In genomic region chr5:157671592-157672330, GRCh38 we compare ENCODE assay signal across 8 cellular contexts. TPM values are rescaled to one million over a fixed set of nuclear protein-coding genes. Genes with fewer than 3 reads are reported as not detected.
DNase-seq lines count a peak whose midpoint lies in the region; FAIRE-seq and TF ChIP-seq lines count a peak whose summit lies in the region.

No MANE protein-coding gene starts in this region.

- POLR2A ChIA-PET in BJ (lab: Charles Lee) = no interaction called here

- CTCF ChIA-PET in BJ (lab: Yijun Ruan, JAX) = interaction anchor here (3.8 kb wide), 1 partner anchor 46 kb away, joined by 26 read pairs; no protein-coding TSS in a partner anchor

- H2AFZ ChIP-seq in MM.1S (ENCODE audit: low read length) = peak overlapping the region; percentile 75
- no peak overlapping the region for H2AFZ ChIP-seq in neuron (ENCODE audit: low read depth, low read length)

- peak overlapping the region; percentile 70 for H3K4me3 ChIP-seq in BJ (ENCODE audit: low read depth, low read length)
- peak overlapping the region; percentile 70 for H3K4me3 ChIP-seq in MM.1S (ENCODE audit: low read length)
- H3K4me3 ChIP-seq in epithelial cell of esophagus (ENCODE audit: low read length) = peak overlapping the region; percentile 51
- peak overlapping the region; percentile 14 for H3K4me3 ChIP-seq in neuron (ENCODE audit: low read length)

- no peaks in the 10 kb centered on the region for H3K9me3 ChIP-seq in MM.1S (replicated peaks; ENCODE audit: insufficient read depth, low read length)
- H3K9me3 ChIP-seq in neuron (ENCODE audit: low read length) = peaks cover 2% of the 10 kb centered on the region

- H3K27me3 ChIP-seq in BJ (ENCODE audit: control insufficient read depth, insufficient read depth, low read length) (no peaks in the 10 kb centered on the region; the same call in none of the 2 replicates), MM.1S (replicated peaks; ENCODE audit: insufficient read depth, low read length) (peaks cover 11% of the 10 kb centered on the region; the same call in 1 of the 2 replicates), neuron (ENCODE audit: insufficient read depth, low read length) (no peaks in the 10 kb centered on the region)

- DNase-seq in BJ (ENCODE audit: low read depth) (no peak), MM.1S (no peak), epithelial cell of esophagus (ENCODE audit: low read depth) (no peak), activated gamma-delta T cell (lab: John Stamatoyannopoulos, UW) (no peak), NCI-H146 (lab: John Stamatoyannopoulos, UW) (no peak), NCI-H774 (lab: John Stamatoyannopoulos, UW) (no peak), D721Med (ENCODE audit: insufficient read length, low spot score) (no peak)

- no peak for TF ChIP-seq CTCF in BJ (IDR thresholded peaks at IDR 0.05; ENCODE audit: insufficient read depth, low read depth, low read length)
- no peak for TF ChIP-seq CTCF in MM.1S (IDR thresholded peaks at IDR 0.05; ENCODE audit: low read length)
- TF ChIP-seq CTCF in epithelial cell of esophagus (IDR thresholded peaks at IDR 0.05; ENCODE audit: insufficient read depth, low read depth, low read length, missing control alignments) = no peak
- no peak for TF ChIP-seq CTCF in D721Med (IDR thresholded peaks at IDR 0.05; ENCODE audit: insufficient read depth, missing control alignments)

- no peak for FAIRE-seq in D721Med (lab: Jason Lieb, UNC)

- H4K20me1 ChIP-seq in MM.1S (ENCODE audit: insufficient read depth, low read length) = no peaks in the 10 kb centered on the region

- no peaks in the 10 kb centered on the region for H3K79me2 ChIP-seq in MM.1S (ENCODE audit: low read length)

- H3K36me3 ChIP-seq in BJ (ENCODE audit: control insufficient read depth, insufficient read depth, low read length) (no peaks in the 10 kb centered on the region), MM.1S (replicated peaks; ENCODE audit: insufficient read depth, low read length) (no peaks in the 10 kb centered on the region), neuron (ENCODE audit: insufficient read depth, low read length) (no peaks in the 10 kb centered on the region)

- H3K9ac ChIP-seq in MM.1S (ENCODE audit: low read length) = no peak overlapping the region

- H3F3A ChIP-seq in MM.1S (ENCODE audit: insufficient read depth, low read length) = no peaks in the 10 kb centered on the region

- H3K27ac ChIP-seq in MM.1S (ENCODE audit: low read length) = no peak overlapping the region

- H3K4me1 ChIP-seq in MM.1S (ENCODE audit: low read length) (no peaks in the 10 kb centered on the region), neuron (ENCODE audit: insufficient read depth, low read length) (no peaks in the 10 kb centered on the region)

- no peaks in the 10 kb centered on the region for H3K9me2 ChIP-seq in MM.1S (replicated peaks; ENCODE audit: insufficient read depth, low read length)

- H3K4me2 ChIP-seq in MM.1S (ENCODE audit: low read depth, low read length) = peak overlapping the region; percentile 94

RNA-seq across cellular contexts. Expression of gene C5orf52, which starts 0.4 kb away (rescaled TPM):
- not detected in 2 replicates for polyA plus RNA-seq in BJ (2011; rRNA removed)
- not detected in 2 replicates for polyA minus RNA-seq in BJ (2011; rRNA and poly(A)+ RNA removed)

RNA-seq across cellular contexts. Expression of gene SOX30, which starts 19.5 kb away (rescaled TPM):
- 0.07 TPM in 2 replicates for polyA plus RNA-seq in BJ (2011; rRNA removed)
- polyA minus RNA-seq in BJ (2011; rRNA and poly(A)+ RNA removed) = 0.19 TPM in 1 of 2 replicates, not detected in the other

RNA-seq across cellular contexts. Expression of gene THG1L, which starts 59.5 kb away (rescaled TPM):
- polyA plus RNA-seq in BJ (2011; rRNA removed) = 22.7 and 29.5 TPM in 2 replicates
- 19.0 and 24.7 TPM in 2 replicates for polyA minus RNA-seq in BJ (2011; rRNA and poly(A)+ RNA removed)

Comparison
In these comparisons a context has a peak if more than half of its experiments do, and no peak if none do; other contexts are left out.
1. H3K4me3 ChIP-seq: peak in every context shown above with its lines; median percentile 70 in BJ; 70 in MM.1S; 51 in epithelial cell of esophagus; 14 in neuron.